1 cellular context compared by ENCODE assay signal in the genomic region with DNA sequence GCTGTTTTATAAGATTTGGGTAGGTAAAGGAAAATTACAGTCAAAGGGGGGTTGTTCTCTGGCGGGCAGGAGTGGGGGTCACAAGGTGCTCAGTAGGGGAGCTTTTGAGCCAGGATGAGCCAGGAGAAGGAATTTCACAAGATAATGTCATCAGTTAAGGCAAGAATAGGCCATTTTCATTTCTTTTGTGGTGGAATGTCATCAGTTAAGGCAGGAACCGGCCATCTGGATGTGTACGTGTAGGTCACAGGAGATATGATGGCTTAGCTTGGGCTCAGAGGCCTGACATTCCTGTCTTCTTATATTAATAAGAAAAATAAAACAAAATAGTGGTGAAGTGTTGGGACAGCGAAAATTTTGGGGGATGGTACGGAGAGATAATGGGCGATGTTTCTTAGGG.
TF ChIP-seq lines count a peak whose summit lies in the region.

No MANE protein-coding gene starts in this region.

TF ChIP-seq in GM23338, 12 proteins besides CTCF, POLR2A, EP300 and RAD21:
- TF ChIP-seq NANOG (IDR thresholded peaks at IDR 0.05; ENCODE audit: borderline replicate concordance), result peak; percentile 90
